Comparison of ENCODE assay signal across 8 cellular contexts in genomic region chr16:30747331-30747730, GRCh38. TPM values are rescaled to one million over a fixed set of nuclear protein-coding genes. Genes with fewer than 3 reads are reported as not detected.
DNase-seq lines count a peak whose midpoint lies in the region; ATAC-seq and TF ChIP-seq lines count a peak whose summit lies in the region.

No MANE protein-coding gene starts in this region.

- intact Hi-C loops in Caco-2 (cut with micrococcal nuclease; ENCODE audit: unreplicated experiment), result loop anchor here (10.0 kb wide), 1 partner anchor 93 kb away; the partner anchor contains the start of genes FBRS and PRR14

- H3K4me2 ChIP-seq in OCI-LY3 (ENCODE audit: low read length), result peak overlapping the region; percentile 76

- H3K9me3 Mint-ChIP-seq in Caco-2 (ENCODE audit: unreplicated experiment) (no peaks in the 10 kb centered on the region), endodermal cell (no peaks in the 10 kb centered on the region)

- peaks cover 11% of the 10 kb centered on the region for H3K4me1 ChIP-seq in Caco-2
- H3K4me1 ChIP-seq in OCI-LY3 (ENCODE audit: low read length), result peaks cover 5% of the 10 kb centered on the region
- H3K4me1 ChIP-seq in endodermal cell (ENCODE audit: control insufficient read depth, insufficient read depth, low read length), result no peaks in the 10 kb centered on the region

- no TSS peak for BruUV-seq in Caco-2 (replicated peaks; lab: Mats Ljungman, UMichigan)

- ATAC-seq in omental fat pad (ENCODE audit: low FRiP score) (peak; percentile 53), GM21526 (IDR thresholded peaks at IDR 0.05; ENCODE audit: low FRiP score, unreplicated experiment) (no peak)

- H3K4me3 ChIP-seq in Caco-2 (ENCODE audit: low read depth, low read length), result peak overlapping the region; percentile 49
- H3K4me3 ChIP-seq in OCI-LY3 (ENCODE audit: low read length), result peak overlapping the region; percentile 83
- H3K4me3 ChIP-seq in endodermal cell (ENCODE audit: low read length), result peak overlapping the region; percentile 75

- 0 out of 2 replicates have a peak overlapping the region, but pooled peaks have one; percentile 28 for H3K27ac ChIP-seq in OCI-LY3 (ENCODE audit: low read length)
- no peak overlapping the region for H3K27ac ChIP-seq in endodermal cell (ENCODE audit: low read depth, low read length)

- CTCF ChIA-PET in Caco-2 (lab: Charles Lee), result interaction anchor here (0.8 to 1.1 kb wide), 2 partner anchors 30 to 67 kb away, joined by 5 to 6 read pairs; no protein-coding TSS in a partner anchor

- no peak for DNase-seq in Caco-2
- no peak for DNase-seq in endodermal cell
- no peak for DNase-seq in omental fat pad (ENCODE audit: low spot score)
- DNase-seq in globus pallidus (ENCODE audit: low spot score), result no peak
- no peak for DNase-seq in NCI-H1048 (lab: John Stamatoyannopoulos, UW)
- DNase-seq in 8988T, result no peak

- H3K27me3 ChIP-seq in Caco-2 (replicated peaks; ENCODE audit: control insufficient read depth, insufficient read depth, low read length) (no peaks in the 10 kb centered on the region), OCI-LY3 (ENCODE audit: low read depth, low read length) (no peaks in the 10 kb centered on the region), endodermal cell (ENCODE audit: control insufficient read depth, insufficient read depth, low read length, poor library complexity, severe bottlenecking) (no peaks in the 10 kb centered on the region)

- H3K4me1 Mint-ChIP-seq in Caco-2 (ENCODE audit: low read depth, unreplicated experiment) (peaks cover 21% of the 10 kb centered on the region), endodermal cell (peaks cover 5% of the 10 kb centered on the region)

- H3K4me3 Mint-ChIP-seq in Caco-2 (ENCODE audit: unreplicated experiment) (peak overlapping the region; percentile 68), endodermal cell (peak overlapping the region; percentile 86)

- POLR2A ChIA-PET in Caco-2 (lab: Charles Lee), result interaction anchor here (1.0 to 2.5 kb wide), 4 partner anchors 11 to 92 kb away, joined by 3 to 10 read pairs (median 4); no protein-coding TSS in a partner anchor

- peak overlapping the region; percentile 68; the same call in 1 of the 2 replicates for H3K9ac ChIP-seq in OCI-LY3 (ENCODE audit: low read length)
- H3K9ac ChIP-seq in endodermal cell (ENCODE audit: extremely low read depth, low read length, poor library complexity, severe bottlenecking), result peak overlapping the region; percentile 56

- H2AFZ ChIP-seq in OCI-LY3 (ENCODE audit: low read depth, low read length), result 0 out of 2 replicates have a peak overlapping the region, but pooled peaks have one; percentile 46

- H3K27me3 Mint-ChIP-seq in Caco-2 (ENCODE audit: insufficient read depth, unreplicated experiment) (no peaks in the 10 kb centered on the region), endodermal cell (ENCODE audit: insufficient read depth) (no peaks in the 10 kb centered on the region)

- H3K36me3 ChIP-seq in Caco-2 (ENCODE audit: control insufficient read depth, insufficient read depth, low read length) (no peaks in the 10 kb centered on the region; the same call in 1 of the 2 replicates), OCI-LY3 (replicated peaks; ENCODE audit: low read depth, low read length) (peaks cover 20% of the 10 kb centered on the region), endodermal cell (ENCODE audit: control insufficient read depth, insufficient read depth, low read length) (peaks cover 48% of the 10 kb centered on the region)

- no peaks in the 10 kb centered on the region for H4K20me1 ChIP-seq in OCI-LY3 (ENCODE audit: insufficient read depth, low read length)

- H3K79me2 ChIP-seq in OCI-LY3 (ENCODE audit: low read length), result peaks cover 23% of the 10 kb centered on the region

- peak overlapping the region; percentile 64 for H3K27ac Mint-ChIP-seq in Caco-2 (ENCODE audit: unreplicated experiment)
- peak overlapping the region; percentile 95 for H3K27ac Mint-ChIP-seq in endodermal cell

- TF ChIP-seq CTCF in Caco-2 (IDR thresholded peaks at IDR 0.05; ENCODE audit: insufficient read depth in 1 of 2, low read depth in 1 of 2, low read length in 1 of 2, severe bottlenecking in 1 of 2, unreplicated experiment in 1 of 2), result no peak
- TF ChIP-seq CTCF in OCI-LY3 (IDR thresholded peaks at IDR 0.05; ENCODE audit: low read depth, low read length), result no peak
- no peak for TF ChIP-seq CTCF in endodermal cell (conservative IDR thresholded peaks at IDR 0.05)
- no peak for TF ChIP-seq CTCF in omental fat pad (IDR thresholded peaks at IDR 0.05)

- H3K9me3 ChIP-seq in Caco-2 (no peaks in the 10 kb centered on the region), OCI-LY3 (ENCODE audit: insufficient read depth, low read length) (no peaks in the 10 kb centered on the region), endodermal cell (ENCODE audit: control insufficient read depth, low read length) (no peaks in the 10 kb centered on the region)

- H3K36me3 Mint-ChIP-seq in Caco-2 (ENCODE audit: insufficient read depth, unreplicated experiment) (peaks cover 64% of the 10 kb centered on the region), endodermal cell (ENCODE audit: low read depth) (peaks cover 42% of the 10 kb centered on the region)

- 74% methylated on average over 2 to 3 of the region's 3 CpGs for WGBS in endodermal cell (ENCODE audit: insufficient coverage in 1 of 2, insufficient read length in 1 of 2), 2 experiments

RNA-seq across cellular contexts. Expression of gene PHKG2, which starts 0.9 kb away (rescaled TPM):
- total RNA-seq in Caco-2 (2022) (40.8 and 48.6 TPM in 2 replicates), endodermal cell (10 to 100 TPM; 49.8 to 54.8 TPM), omental fat pad (10 to 100 TPM; 25.2 to 34.0 (median 29.4) TPM)
- polyA plus RNA-seq in endodermal cell (2013, experiment 1 of 2), result 33.9 TPM
- polyA plus RNA-seq in endodermal cell (2013, experiment 2 of 2), result 33.8 TPM

RNA-seq across cellular contexts. Expression of gene CFAP119, which starts 14.5 kb away (rescaled TPM):
- total RNA-seq in Caco-2 (2022), result 4.0 and 4.5 TPM in 2 replicates
- total RNA-seq in endodermal cell, result 10 to 100 TPM in 1 of 2 donors, 1 to 10 TPM in 1; 6.9 to 12.6 TPM
- 8.2 TPM for polyA plus RNA-seq in endodermal cell (2013, experiment 1 of 2)
- polyA plus RNA-seq in endodermal cell (2013, experiment 2 of 2), result 9.1 TPM
- total RNA-seq in omental fat pad, result 1 to 10 TPM; 1.4 to 4.8 (median 2.5) TPM

RNA-seq across cellular contexts. Expression of gene RNF40, which starts 14.8 kb away (rescaled TPM):
- total RNA-seq in Caco-2 (2022) (94.0 and 97.6 TPM in 2 replicates), endodermal cell (10 to 100 TPM; 88.4 to 95.8 TPM), omental fat pad (10 to 100 TPM; 53.9 to 77.7 (median 69.5) TPM)
- 89.1 TPM for polyA plus RNA-seq in endodermal cell (2013, experiment 1 of 2)
- 85.4 TPM for polyA plus RNA-seq in endodermal cell (2013, experiment 2 of 2)

RNA-seq across cellular contexts. Expression of gene ZNF629, which starts 39.7 kb away (rescaled TPM):
- total RNA-seq in Caco-2 (2022) (18.9 and 20.6 TPM in 2 replicates), endodermal cell (10 to 100 TPM; 31.8 to 33.3 TPM), omental fat pad (10 to 100 TPM in 2 of 4 donors, 1 to 10 TPM in 2; 8.7 to 15.0 (median 11.5) TPM)
- 24.3 TPM for polyA plus RNA-seq in endodermal cell (2013, experiment 1 of 2)
- 24.7 TPM for polyA plus RNA-seq in endodermal cell (2013, experiment 2 of 2)

RNA-seq across cellular contexts. Expression of gene SRCAP, which starts 48.4 kb away (rescaled TPM):
- total RNA-seq in Caco-2 (2022), result 56.1 and 57.4 TPM in 2 replicates
- total RNA-seq in endodermal cell, result 10 to 100 TPM; 57.7 to 66.9 TPM
- 28.8 TPM for polyA plus RNA-seq in endodermal cell (2013, experiment 1 of 2)
- polyA plus RNA-seq in endodermal cell (2013, experiment 2 of 2), result 28.5 TPM
- total RNA-seq in omental fat pad, result 10 to 100 TPM; 15.9 to 40.4 (median 30.0) TPM
